1 cellular context compared by ENCODE assay signal in genomic region chr3:129461461-129462146, GRCh38.
TF ChIP-seq lines count a peak whose summit lies in the region.

No MANE protein-coding gene starts in this region.

TF ChIP-seq in K562, 482 proteins besides CTCF, POLR2A, EP300 and RAD21 (continued from another document and continues in another):
- TF ChIP-seq ELK1 (CRISPR knock-in tag; IDR thresholded peaks at IDR 0.05): no peak
- TF ChIP-seq SNRNP70 (optimal IDR thresholded peaks at IDR 0.05; ENCODE audit: low read depth, low read length): no peak
- TF ChIP-seq MCM3 (IDR thresholded peaks at IDR 0.05): no peak
- no peak for TF ChIP-seq ZNF561 (CRISPR knock-in tag; conservative IDR thresholded peaks at IDR 0.05)
- no peak for TF ChIP-seq ZNF277 (CRISPR knock-in tag; IDR thresholded peaks at IDR 0.05; ENCODE audit: borderline replicate concordance)
- TF ChIP-seq NCOA6 (IDR thresholded peaks at IDR 0.05): no peak; the same call in 1 of the 2 replicates
- no peak for TF ChIP-seq ZBTB12 (CRISPR knock-in tag; IDR thresholded peaks at IDR 0.05)
- TF ChIP-seq USF1 (CRISPR knock-in tag; IDR thresholded peaks at IDR 0.05): no peak
- peak; percentile 50 for TF ChIP-seq MEIS2 (IDR thresholded peaks at IDR 0.05; ENCODE audit: partially characterized antibody)
- TF ChIP-seq PREB (CRISPR knock-in tag; IDR thresholded peaks at IDR 0.05): no peak
- peak; percentile 97 for TF ChIP-seq POLR2AphosphoS5 (IDR thresholded peaks at IDR 0.05; ENCODE audit: control insufficient read depth, insufficient read depth, low read depth, low read length)
- TF ChIP-seq IRF2 (CRISPR knock-in tag; IDR thresholded peaks at IDR 0.05): no peak
- TF ChIP-seq HDGF (IDR thresholded peaks at IDR 0.05): no peak
- no peak for TF ChIP-seq ZNF134 (CRISPR knock-in tag; conservative IDR thresholded peaks at IDR 0.05)
- 0 out of 2 replicates have a peak, but pooled peaks have one; percentile 5 for TF ChIP-seq KLF6 (CRISPR knock-in tag; IDR thresholded peaks at IDR 0.05; ENCODE audit: borderline replicate concordance)
- no peak for TF ChIP-seq ZNF518B (CRISPR knock-in tag; IDR thresholded peaks at IDR 0.05)
- no peak for TF ChIP-seq FOXA3 (CRISPR knock-in tag; conservative IDR thresholded peaks at IDR 0.05 in 1 of 2, IDR thresholded peaks at IDR 0.05 in 1 of 2)
- no peak for TF ChIP-seq NR3C1 (CRISPR knock-in tag; IDR thresholded peaks at IDR 0.05)
- peak; percentile 79 for TF ChIP-seq JUN (IDR thresholded peaks at IDR 0.05; ENCODE audit: borderline replicate concordance, low read depth, low read length)
- TF ChIP-seq JUN (CRISPR knock-in tag; IDR thresholded peaks at IDR 0.05; ENCODE audit: borderline replicate concordance): no peak
- TF ChIP-seq CCNT2 (IDR thresholded peaks at IDR 0.05; ENCODE audit: borderline replicate concordance, extremely low read depth, insufficient read length, low read depth, low read length): peak; percentile 87
- TF ChIP-seq TCF7 (IDR thresholded peaks at IDR 0.05; ENCODE audit: borderline replicate concordance): no peak
- no peak for TF ChIP-seq ZNF311 (CRISPR knock-in tag; IDR thresholded peaks at IDR 0.05)
- TF ChIP-seq ZFP1 (CRISPR knock-in tag; IDR thresholded peaks at IDR 0.05): no peak
- peak; percentile 71; the same call in 1 of the 2 replicates for TF ChIP-seq NFRKB (IDR thresholded peaks at IDR 0.05; ENCODE audit: low read depth)
- no peak for TF ChIP-seq KDM5B (IDR thresholded peaks at IDR 0.05; ENCODE audit: insufficient replicate concordance, low read depth, low read length)
- TF ChIP-seq ZBTB49 (CRISPR knock-in tag; IDR thresholded peaks at IDR 0.05; ENCODE audit: borderline replicate concordance): no peak
- TF ChIP-seq ZNF609 (CRISPR knock-in tag; IDR thresholded peaks at IDR 0.05; ENCODE audit: borderline replicate concordance): no peak
- no peak for TF ChIP-seq PCBP1 (IDR thresholded peaks at IDR 0.05; ENCODE audit: low read depth, low read length, poor library complexity, severe bottlenecking)
- no peak for TF ChIP-seq THRA (IDR thresholded peaks at IDR 0.05)
- TF ChIP-seq CBX5 (IDR thresholded peaks at IDR 0.05; ENCODE audit: borderline replicate concordance, low read depth): no peak
- no peak for TF ChIP-seq MTF1 (CRISPR knock-in tag; IDR thresholded peaks at IDR 0.05; ENCODE audit: borderline replicate concordance)
- TF ChIP-seq ASH1L (IDR thresholded peaks at IDR 0.05; ENCODE audit: borderline replicate concordance, low read depth, partially characterized antibody): no peak
- 0 out of 2 replicates have a peak, but pooled peaks have one; percentile 38 for TF ChIP-seq ZNF175 (CRISPR knock-in tag; IDR thresholded peaks at IDR 0.05; ENCODE audit: low read depth)
- no peak for TF ChIP-seq NKRF (IDR thresholded peaks at IDR 0.05; ENCODE audit: borderline replicate concordance)
- TF ChIP-seq RBBP5 (IDR thresholded peaks at IDR 0.05; ENCODE audit: borderline replicate concordance, insufficient read depth, low read length, poor library complexity, severe bottlenecking): no peak
- peak; percentile 57 for TF ChIP-seq VEZF1 (CRISPR knock-in tag; IDR thresholded peaks at IDR 0.05)
